ENCODE assay signal across 8 cellular contexts in genomic region chr15:75666823-75667501, GRCh38. TPM values are rescaled to one million over a fixed set of nuclear protein-coding genes. Genes with fewer than 3 reads are reported as not detected.
DNase-seq lines count a peak whose midpoint lies in the region; ATAC-seq and TF ChIP-seq lines count a peak whose summit lies in the region.

No MANE protein-coding gene starts in this region.

- 56 to 64% methylated on average over 15 of the region's 15 CpGs for WGBS in lung, 2 donors
- WGBS in aorta, 2 donors, result 5 to 10% methylated on average over 12 to 15 of the region's 15 CpGs

- no peak overlapping the region for H3K4me3 ChIP-seq in choroid plexus epithelial cell (ENCODE audit: low read depth, low read length)
- no peak overlapping the region for H3K4me3 ChIP-seq in lung
- H3K4me3 ChIP-seq in aorta (ENCODE audit: low read length in 2 of 2), result no peak overlapping the region

- H3K4me1 ChIP-seq in lung (ENCODE audit: control insufficient read depth in 2 of 2, insufficient read depth in 2 of 2, low read length in 2 of 2) (peaks cover 0 to 15% of the 10 kb centered on the region in 2 donors), aorta (ENCODE audit: control insufficient read depth in 1 of 2, insufficient read depth in 2 of 2, low read length in 2 of 2) (peaks cover 0 to 6% of the 10 kb centered on the region in 2 donors)

- peaks cover 0 to 2% of the 10 kb centered on the region in 2 donors for H3K36me3 ChIP-seq in lung (ENCODE audit: control insufficient read depth in 2 of 2, insufficient read depth in 2 of 2, low read length in 2 of 2)
- no peaks in the 10 kb centered on the region for H3K36me3 ChIP-seq in aorta (ENCODE audit: control insufficient read depth in 1 of 2, insufficient read depth in 2 of 2, low read length in 1 of 2)

- in situ Hi-C loops in KBM-7 (cut with MboI; ENCODE audit: low pct_unique_long_range_greater_than_20kb, low sequenced_read_pairs), result loop anchor here (25.0 kb wide), 1 partner anchor 655 kb away; the partner anchor contains the start of gene PPCDC

- H3K9me3 ChIP-seq in lung (ENCODE audit: control insufficient read depth in 2 of 2, insufficient read depth in 1 of 2, low read length in 1 of 2), result no peaks in the 10 kb centered on the region
- no peaks in the 10 kb centered on the region for H3K9me3 ChIP-seq in aorta (ENCODE audit: control insufficient read depth, low read length)

- ATAC-seq in Right ventricle myocardium inferior (peak; percentile 61), lung (ENCODE audit: insufficient read depth, low FRiP score) (peak; percentile 66), aorta (ENCODE audit: low FRiP score) (peak; percentile 91)

- peak overlapping the region; percentile 40 to 89 for H3K27ac ChIP-seq in lung (ENCODE audit: low read depth in 1 of 2, low read length in 1 of 2)
- H3K27ac ChIP-seq in aorta (ENCODE audit: low read depth in 1 of 2, low read length in 2 of 2), result peak overlapping the region; percentile 84 to 99

- intact Hi-C loops in Right ventricle myocardium inferior (cut with DNase I) (no loop called here), cardiac septum (cut with DNase I) (no loop called here), aorta (cut with DNase I) (no loop called here)

- no peak for DNase-seq in Right ventricle myocardium inferior (ENCODE audit: missing footprints)
- DNase-seq in cardiac septum (ENCODE audit: low spot score), result no peak
- peak; percentile 99 for DNase-seq in choroid plexus epithelial cell (ENCODE audit: low read depth)
- DNase-seq in lung (ENCODE audit: low spot score), result peak; percentile 74
- peak; percentile 93 to 94 for DNase-seq in aorta
- no peak for DNase-seq in stimulated activated CD4-positive, alpha-beta T cell treated with anti-CD3 and anti-CD28 coated beads, Interleukin-2, amount 100 ng/mL, for 24 hours
- DNase-seq in NCI-H446 treated with DMSO at 0.1 percent for 48 hours (lab: John Stamatoyannopoulos, UW), result no peak
- DNase-seq in KBM-7, result no peak

- H3K27me3 ChIP-seq in lung (ENCODE audit: control insufficient read depth, insufficient read depth) (no peaks in the 10 kb centered on the region), aorta (ENCODE audit: control insufficient read depth in 1 of 2, insufficient read depth in 2 of 2, low read length in 1 of 2) (no peaks in the 10 kb centered on the region)

- TF ChIP-seq CTCF in choroid plexus epithelial cell (conservative IDR thresholded peaks at IDR 0.05; ENCODE audit: low read depth, low read length) (no peak), lung (IDR thresholded peaks at IDR 0.05; ENCODE audit: control extremely low read depth, extremely low read depth) (no peak)

RNA-seq across cellular contexts. Expression of gene SNX33, which starts 19.2 kb away (rescaled TPM):
- total RNA-seq in Right ventricle myocardium inferior (13.3 TPM), cardiac septum (10.3 TPM), lung (10 to 100 TPM; 16.7 to 23.5 TPM), aorta (10 to 100 TPM; 30.9 to 59.5 TPM)
- polyA plus RNA-seq in lung (10 to 100 TPM; 13.6 to 19.3 TPM), aorta (10 to 100 TPM in 1 of 2 donors, 1 to 10 TPM in 1; 6.3 to 26.7 TPM)

RNA-seq across cellular contexts. Expression of gene IMP3, which starts 26.9 kb away (rescaled TPM):
- 43.3 TPM for total RNA-seq in Right ventricle myocardium inferior
- 30.0 TPM for total RNA-seq in cardiac septum
- total RNA-seq in lung, result 10 to 100 TPM; 34.2 to 66.8 TPM
- polyA plus RNA-seq in lung, result 10 to 100 TPM; 73.4 to 78.4 TPM
- total RNA-seq in aorta, result 10 to 100 TPM; 35.2 to 46.1 TPM
- 10 to 100 TPM; 38.7 to 47.0 TPM for polyA plus RNA-seq in aorta

RNA-seq across cellular contexts. Expression of gene SNUPN, which starts 41.4 kb away (rescaled TPM):
- total RNA-seq in Right ventricle myocardium inferior (19.4 TPM), cardiac septum (13.6 TPM), lung (10 to 100 TPM; 19.1 to 22.9 TPM), aorta (10 to 100 TPM; 16.3 to 20.9 TPM)
- polyA plus RNA-seq in lung (10 to 100 TPM; 19.3 to 24.6 TPM), aorta (10 to 100 TPM; 17.9 to 18.7 TPM)

RNA-seq across cellular contexts. Expression of gene CSPG4, which starts 45.7 kb away (rescaled TPM):
- 7.8 TPM for total RNA-seq in Right ventricle myocardium inferior
- total RNA-seq in cardiac septum, result 21.3 TPM
- total RNA-seq in lung, result 10 to 100 TPM; 32.4 to 38.1 TPM
- polyA plus RNA-seq in lung, result 10 to 100 TPM in 1 of 2 donors, 1 to 10 TPM in 1; 8.5 to 16.0 TPM
- total RNA-seq in aorta, result 100 to 1,000 TPM in 1 of 2 donors, 10 to 100 TPM in 1; 86.8 to 160 TPM
- polyA plus RNA-seq in aorta, result 10 to 100 TPM; 10.6 to 45.1 TPM

Comparison
In these comparisons a context has a peak if more than half of its experiments do, and no peak if none do; other contexts are left out.
1. DNase-seq: peak in choroid plexus epithelial cell (single experiment), lung (single experiment) and aorta (2 of 2); none in Right ventricle myocardium inferior (single experiment), cardiac septum (single experiment), stimulated activated CD4-positive, alpha-beta T cell treated with anti-CD3 and anti-CD28 coated beads, Interleukin-2, amount 100 ng/mL, for 24 hours (0 of 2), NCI-H446 treated with DMSO at 0.1 percent for 48 hours (single experiment) and KBM-7 (single experiment).
2. Peak in every context shown above with its lines, with median percentiles within 50 percentile points of each other: ATAC-seq.